Comparison of ENCODE assay signal across 1 cellular context in the genomic region with DNA sequence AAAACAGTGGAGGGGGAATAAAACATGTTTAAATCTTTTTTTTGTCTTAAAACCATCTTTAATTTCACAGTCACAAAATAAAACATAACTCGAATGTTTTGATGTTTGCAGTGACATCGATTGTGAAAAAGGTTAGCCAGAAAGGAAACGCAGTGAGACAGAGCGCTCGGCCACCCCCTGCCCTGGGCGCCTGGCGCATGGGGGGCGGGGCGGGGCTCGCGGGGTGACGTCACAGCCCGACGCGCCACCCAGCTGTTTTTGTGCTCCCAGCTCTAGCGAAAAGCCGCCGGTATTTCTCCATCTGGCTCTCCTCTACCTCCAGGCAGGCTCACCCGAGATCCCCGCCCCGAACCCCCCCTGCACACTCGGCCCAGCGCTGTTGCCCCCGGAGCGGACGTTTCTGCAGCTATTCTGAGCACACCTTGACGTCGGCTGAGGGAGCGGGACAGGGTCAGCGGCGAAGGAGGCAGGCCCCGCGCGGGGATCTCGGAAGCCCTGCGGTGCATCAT.
TF ChIP-seq lines count a peak whose summit lies in the region.

A gene (plus strand): TSS at position 255 of the 509 bp plus-strand sequence. CDS start 253 bp downstream, at position 508.

TF ChIP-seq in K562, 482 proteins besides CTCF, POLR2A, EP300 and RAD21 (continued from another document and continues in another):
- no peak for TF ChIP-seq PML (IDR thresholded peaks at IDR 0.05; ENCODE audit: low read length)
- TF ChIP-seq, protein P1, sequence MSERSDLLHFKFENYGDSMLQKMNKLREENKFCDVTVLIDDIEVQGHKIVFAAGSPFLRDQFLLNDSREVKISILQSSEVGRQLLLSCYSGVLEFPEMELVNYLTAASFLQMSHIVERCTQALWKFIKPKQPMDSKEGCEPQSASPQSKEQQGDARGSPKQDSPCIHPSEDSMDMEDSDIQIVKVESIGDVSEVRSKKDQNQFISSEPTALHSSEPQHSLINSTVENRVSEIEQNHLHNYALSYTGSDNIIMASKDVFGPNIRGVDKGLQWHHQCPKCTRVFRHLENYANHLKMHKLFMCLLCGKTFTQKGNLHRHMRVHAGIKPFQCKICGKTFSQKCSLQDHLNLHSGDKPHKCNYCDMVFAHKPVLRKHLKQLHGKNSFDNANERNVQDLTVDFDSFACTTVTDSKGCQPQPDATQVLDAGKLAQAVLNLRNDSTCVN (CRISPR knock-in tag; IDR thresholded peaks at IDR 0.05): no peak
- TF ChIP-seq, protein P2, sequence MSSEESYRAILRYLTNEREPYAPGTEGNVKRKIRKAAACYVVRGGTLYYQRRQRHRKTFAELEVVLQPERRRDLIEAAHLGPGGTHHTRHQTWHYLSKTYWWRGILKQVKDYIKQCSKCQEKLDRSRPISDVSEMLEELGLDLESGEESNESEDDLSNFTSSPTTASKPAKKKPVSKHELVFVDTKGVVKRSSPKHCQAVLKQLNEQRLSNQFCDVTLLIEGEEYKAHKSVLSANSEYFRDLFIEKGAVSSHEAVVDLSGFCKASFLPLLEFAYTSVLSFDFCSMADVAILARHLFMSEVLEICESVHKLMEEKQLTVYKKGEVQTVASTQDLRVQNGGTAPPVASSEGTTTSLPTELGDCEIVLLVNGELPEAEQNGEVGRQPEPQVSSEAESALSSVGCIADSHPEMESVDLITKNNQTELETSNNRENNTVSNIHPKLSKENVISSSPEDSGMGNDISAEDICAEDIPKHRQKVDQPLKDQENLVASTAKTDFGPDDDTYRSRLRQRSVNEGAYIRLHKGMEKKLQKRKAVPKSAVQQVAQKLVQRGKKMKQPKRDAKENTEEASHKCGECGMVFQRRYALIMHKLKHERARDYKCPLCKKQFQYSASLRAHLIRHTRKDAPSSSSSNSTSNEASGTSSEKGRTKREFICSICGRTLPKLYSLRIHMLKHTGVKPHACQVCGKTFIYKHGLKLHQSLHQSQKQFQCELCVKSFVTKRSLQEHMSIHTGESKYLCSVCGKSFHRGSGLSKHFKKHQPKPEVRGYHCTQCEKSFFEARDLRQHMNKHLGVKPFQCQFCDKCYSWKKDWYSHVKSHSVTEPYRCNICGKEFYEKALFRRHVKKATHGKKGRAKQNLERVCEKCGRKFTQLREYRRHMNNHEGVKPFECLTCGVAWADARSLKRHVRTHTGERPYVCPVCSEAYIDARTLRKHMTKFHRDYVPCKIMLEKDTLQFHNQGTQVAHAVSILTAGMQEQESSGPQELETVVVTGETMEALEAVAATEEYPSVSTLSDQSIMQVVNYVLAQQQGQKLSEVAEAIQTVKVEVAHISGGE (CRISPR knock-in tag; IDR thresholded peaks at IDR 0.05): no peak
- TF ChIP-seq SP2 (IDR thresholded peaks at IDR 0.05; ENCODE audit: extremely low read depth, low read depth, low read length, poor library complexity, severe bottlenecking): no peak
- no peak for TF ChIP-seq ERF (CRISPR knock-in tag; IDR thresholded peaks at IDR 0.05)
- TF ChIP-seq CEBPG (CRISPR knock-in tag; IDR thresholded peaks at IDR 0.05): no peak
- TF ChIP-seq CEBPG (tag; conservative IDR thresholded peaks at IDR 0.05 in 1 of 2, IDR thresholded peaks at IDR 0.05 in 1 of 2): peak in 1 of 2 experiments; percentile 52; a peak in 2 of 4 replicates
- TF ChIP-seq, protein P3, sequence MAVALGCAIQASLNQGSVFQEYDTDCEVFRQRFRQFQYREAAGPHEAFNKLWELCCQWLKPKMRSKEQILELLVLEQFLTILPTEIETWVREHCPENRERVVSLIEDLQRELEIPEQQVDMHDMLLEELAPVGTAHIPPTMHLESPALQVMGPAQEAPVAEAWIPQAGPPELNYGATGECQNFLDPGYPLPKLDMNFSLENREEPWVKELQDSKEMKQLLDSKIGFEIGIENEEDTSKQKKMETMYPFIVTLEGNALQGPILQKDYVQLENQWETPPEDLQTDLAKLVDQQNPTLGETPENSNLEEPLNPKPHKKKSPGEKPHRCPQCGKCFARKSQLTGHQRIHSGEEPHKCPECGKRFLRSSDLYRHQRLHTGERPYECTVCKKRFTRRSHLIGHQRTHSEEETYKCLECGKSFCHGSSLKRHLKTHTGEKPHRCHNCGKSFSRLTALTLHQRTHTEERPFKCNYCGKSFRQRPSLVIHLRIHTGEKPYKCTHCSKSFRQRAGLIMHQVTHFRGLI (CRISPR knock-in tag; IDR thresholded peaks at IDR 0.05): no peak
- TF ChIP-seq, protein P4, sequence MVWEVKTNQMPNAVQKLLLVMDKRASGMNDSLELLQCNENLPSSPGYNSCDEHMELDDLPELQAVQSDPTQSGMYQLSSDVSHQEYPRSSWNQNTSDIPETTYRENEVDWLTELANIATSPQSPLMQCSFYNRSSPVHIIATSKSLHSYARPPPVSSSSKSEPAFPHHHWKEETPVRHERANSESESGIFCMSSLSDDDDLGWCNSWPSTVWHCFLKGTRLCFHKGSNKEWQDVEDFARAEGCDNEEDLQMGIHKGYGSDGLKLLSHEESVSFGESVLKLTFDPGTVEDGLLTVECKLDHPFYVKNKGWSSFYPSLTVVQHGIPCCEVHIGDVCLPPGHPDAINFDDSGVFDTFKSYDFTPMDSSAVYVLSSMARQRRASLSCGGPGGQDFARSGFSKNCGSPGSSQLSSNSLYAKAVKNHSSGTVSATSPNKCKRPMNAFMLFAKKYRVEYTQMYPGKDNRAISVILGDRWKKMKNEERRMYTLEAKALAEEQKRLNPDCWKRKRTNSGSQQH (CRISPR knock-in tag; IDR thresholded peaks at IDR 0.05): no peak
- no peak for TF ChIP-seq RBM14 (IDR thresholded peaks at IDR 0.05; ENCODE audit: borderline replicate concordance, insufficient read depth, low read depth, low read length)
- no peak for TF ChIP-seq ZNF311 (CRISPR knock-in tag; IDR thresholded peaks at IDR 0.05)
- no peak for TF ChIP-seq ZNF586 (CRISPR knock-in tag; conservative IDR thresholded peaks at IDR 0.05)
- TF ChIP-seq FOXP1 (CRISPR knock-in tag; IDR thresholded peaks at IDR 0.05): no peak
- TF ChIP-seq, protein P5, sequence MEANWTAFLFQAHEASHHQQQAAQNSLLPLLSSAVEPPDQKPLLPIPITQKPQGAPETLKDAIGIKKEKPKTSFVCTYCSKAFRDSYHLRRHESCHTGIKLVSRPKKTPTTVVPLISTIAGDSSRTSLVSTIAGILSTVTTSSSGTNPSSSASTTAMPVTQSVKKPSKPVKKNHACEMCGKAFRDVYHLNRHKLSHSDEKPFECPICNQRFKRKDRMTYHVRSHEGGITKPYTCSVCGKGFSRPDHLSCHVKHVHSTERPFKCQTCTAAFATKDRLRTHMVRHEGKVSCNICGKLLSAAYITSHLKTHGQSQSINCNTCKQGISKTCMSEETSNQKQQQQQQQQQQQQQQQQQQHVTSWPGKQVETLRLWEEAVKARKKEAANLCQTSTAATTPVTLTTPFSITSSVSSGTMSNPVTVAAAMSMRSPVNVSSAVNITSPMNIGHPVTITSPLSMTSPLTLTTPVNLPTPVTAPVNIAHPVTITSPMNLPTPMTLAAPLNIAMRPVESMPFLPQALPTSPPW (CRISPR knock-in tag; IDR thresholded peaks at IDR 0.05): peak; percentile 81
- peak; percentile 54 for TF ChIP-seq CREB1 (IDR thresholded peaks at IDR 0.05)
- peak; percentile 78 for TF ChIP-seq CREB1 (CRISPR knock-in tag; IDR thresholded peaks at IDR 0.05)
- no peak for TF ChIP-seq HOXB6 (CRISPR knock-in tag; IDR thresholded peaks at IDR 0.05; ENCODE audit: borderline replicate concordance)
- no peak for TF ChIP-seq PTRF (tag; IDR thresholded peaks at IDR 0.05)
- no peak for TF ChIP-seq CBFA2T3 (IDR thresholded peaks at IDR 0.05)
- TF ChIP-seq, protein P6, sequence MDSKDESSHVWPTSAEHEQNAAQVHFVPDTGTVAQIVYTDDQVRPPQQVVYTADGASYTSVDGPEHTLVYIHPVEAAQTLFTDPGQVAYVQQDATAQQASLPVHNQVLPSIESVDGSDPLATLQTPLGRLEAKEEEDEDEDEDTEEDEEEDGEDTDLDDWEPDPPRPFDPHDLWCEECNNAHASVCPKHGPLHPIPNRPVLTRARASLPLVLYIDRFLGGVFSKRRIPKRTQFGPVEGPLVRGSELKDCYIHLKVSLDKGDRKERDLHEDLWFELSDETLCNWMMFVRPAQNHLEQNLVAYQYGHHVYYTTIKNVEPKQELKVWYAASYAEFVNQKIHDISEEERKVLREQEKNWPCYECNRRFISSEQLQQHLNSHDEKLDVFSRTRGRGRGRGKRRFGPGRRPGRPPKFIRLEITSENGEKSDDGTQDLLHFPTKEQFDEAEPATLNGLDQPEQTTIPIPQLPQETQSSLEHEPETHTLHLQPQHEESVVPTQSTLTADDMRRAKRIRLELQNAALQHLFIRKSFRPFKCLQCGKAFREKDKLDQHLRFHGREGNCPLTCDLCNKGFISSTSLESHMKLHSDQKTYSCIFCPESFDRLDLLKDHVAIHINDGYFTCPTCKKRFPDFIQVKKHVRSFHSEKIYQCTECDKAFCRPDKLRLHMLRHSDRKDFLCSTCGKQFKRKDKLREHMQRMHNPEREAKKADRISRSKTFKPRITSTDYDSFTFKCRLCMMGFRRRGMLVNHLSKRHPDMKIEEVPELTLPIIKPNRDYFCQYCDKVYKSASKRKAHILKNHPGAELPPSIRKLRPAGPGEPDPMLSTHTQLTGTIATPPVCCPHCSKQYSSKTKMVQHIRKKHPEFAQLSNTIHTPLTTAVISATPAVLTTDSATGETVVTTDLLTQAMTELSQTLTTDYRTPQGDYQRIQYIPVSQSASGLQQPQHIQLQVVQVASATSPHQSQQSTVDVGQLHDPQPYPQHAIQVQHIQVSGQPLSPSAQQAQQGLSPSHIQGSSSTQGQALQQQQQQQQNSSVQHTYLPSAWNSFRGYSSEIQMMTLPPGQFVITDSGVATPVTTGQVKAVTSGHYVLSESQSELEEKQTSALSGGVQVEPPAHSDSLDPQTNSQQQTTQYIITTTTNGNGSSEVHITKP (IDR thresholded peaks at IDR 0.05; ENCODE audit: partially characterized antibody): peak; percentile 96
- no peak for TF ChIP-seq SMARCC2 (IDR thresholded peaks at IDR 0.05; ENCODE audit: low read depth)
- no peak for TF ChIP-seq SRF (CRISPR knock-in tag; IDR thresholded peaks at IDR 0.05)
- TF ChIP-seq ZNF23 (CRISPR knock-in tag; IDR thresholded peaks at IDR 0.05): no peak
- TF ChIP-seq, protein P7, sequence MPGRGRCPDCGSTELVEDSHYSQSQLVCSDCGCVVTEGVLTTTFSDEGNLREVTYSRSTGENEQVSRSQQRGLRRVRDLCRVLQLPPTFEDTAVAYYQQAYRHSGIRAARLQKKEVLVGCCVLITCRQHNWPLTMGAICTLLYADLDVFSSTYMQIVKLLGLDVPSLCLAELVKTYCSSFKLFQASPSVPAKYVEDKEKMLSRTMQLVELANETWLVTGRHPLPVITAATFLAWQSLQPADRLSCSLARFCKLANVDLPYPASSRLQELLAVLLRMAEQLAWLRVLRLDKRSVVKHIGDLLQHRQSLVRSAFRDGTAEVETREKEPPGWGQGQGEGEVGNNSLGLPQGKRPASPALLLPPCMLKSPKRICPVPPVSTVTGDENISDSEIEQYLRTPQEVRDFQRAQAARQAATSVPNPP (IDR thresholded peaks at IDR 0.05; ENCODE audit: borderline replicate concordance, insufficient read depth, insufficient read length): no peak
- TF ChIP-seq, protein P8, sequence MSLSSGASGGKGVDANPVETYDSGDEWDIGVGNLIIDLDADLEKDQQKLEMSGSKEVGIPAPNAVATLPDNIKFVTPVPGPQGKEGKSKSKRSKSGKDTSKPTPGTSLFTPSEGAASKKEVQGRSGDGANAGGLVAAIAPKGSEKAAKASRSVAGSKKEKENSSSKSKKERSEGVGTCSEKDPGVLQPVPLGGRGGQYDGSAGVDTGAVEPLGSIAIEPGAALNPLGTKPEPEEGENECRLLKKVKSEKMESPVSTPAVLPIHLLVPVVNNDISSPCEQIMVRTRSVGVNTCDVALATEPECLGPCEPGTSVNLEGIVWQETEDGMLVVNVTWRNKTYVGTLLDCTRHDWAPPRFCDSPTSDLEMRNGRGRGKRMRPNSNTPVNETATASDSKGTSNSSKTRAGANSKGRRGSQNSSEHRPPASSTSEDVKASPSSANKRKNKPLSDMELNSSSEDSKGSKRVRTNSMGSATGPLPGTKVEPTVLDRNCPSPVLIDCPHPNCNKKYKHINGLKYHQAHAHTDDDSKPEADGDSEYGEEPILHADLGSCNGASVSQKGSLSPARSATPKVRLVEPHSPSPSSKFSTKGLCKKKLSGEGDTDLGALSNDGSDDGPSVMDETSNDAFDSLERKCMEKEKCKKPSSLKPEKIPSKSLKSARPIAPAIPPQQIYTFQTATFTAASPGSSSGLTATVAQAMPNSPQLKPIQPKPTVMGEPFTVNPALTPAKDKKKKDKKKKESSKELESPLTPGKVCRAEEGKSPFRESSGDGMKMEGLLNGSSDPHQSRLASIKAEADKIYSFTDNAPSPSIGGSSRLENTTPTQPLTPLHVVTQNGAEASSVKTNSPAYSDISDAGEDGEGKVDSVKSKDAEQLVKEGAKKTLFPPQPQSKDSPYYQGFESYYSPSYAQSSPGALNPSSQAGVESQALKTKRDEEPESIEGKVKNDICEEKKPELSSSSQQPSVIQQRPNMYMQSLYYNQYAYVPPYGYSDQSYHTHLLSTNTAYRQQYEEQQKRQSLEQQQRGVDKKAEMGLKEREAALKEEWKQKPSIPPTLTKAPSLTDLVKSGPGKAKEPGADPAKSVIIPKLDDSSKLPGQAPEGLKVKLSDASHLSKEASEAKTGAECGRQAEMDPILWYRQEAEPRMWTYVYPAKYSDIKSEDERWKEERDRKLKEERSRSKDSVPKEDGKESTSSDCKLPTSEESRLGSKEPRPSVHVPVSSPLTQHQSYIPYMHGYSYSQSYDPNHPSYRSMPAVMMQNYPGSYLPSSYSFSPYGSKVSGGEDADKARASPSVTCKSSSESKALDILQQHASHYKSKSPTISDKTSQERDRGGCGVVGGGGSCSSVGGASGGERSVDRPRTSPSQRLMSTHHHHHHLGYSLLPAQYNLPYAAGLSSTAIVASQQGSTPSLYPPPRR (CRISPR knock-in tag; IDR thresholded peaks at IDR 0.05; ENCODE audit: borderline replicate concordance): no peak
- TF ChIP-seq TBL1XR1 (IDR thresholded peaks at IDR 0.05; ENCODE audit: low read length in 2 of 2): no peak
- TF ChIP-seq ZC3H8 (IDR thresholded peaks at IDR 0.05): no peak
- TF ChIP-seq, protein P9, sequence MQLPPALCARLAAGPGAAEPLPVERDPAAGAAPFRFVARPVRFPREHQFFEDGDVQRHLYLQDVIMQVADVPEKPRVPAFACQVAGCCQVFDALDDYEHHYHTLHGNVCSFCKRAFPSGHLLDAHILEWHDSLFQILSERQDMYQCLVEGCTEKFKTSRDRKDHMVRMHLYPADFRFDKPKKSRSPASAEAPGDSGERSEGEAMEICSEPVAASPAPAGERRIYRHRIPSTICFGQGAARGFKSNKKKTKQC (CRISPR knock-in tag; IDR thresholded peaks at IDR 0.05): no peak
- TF ChIP-seq, protein P10, sequence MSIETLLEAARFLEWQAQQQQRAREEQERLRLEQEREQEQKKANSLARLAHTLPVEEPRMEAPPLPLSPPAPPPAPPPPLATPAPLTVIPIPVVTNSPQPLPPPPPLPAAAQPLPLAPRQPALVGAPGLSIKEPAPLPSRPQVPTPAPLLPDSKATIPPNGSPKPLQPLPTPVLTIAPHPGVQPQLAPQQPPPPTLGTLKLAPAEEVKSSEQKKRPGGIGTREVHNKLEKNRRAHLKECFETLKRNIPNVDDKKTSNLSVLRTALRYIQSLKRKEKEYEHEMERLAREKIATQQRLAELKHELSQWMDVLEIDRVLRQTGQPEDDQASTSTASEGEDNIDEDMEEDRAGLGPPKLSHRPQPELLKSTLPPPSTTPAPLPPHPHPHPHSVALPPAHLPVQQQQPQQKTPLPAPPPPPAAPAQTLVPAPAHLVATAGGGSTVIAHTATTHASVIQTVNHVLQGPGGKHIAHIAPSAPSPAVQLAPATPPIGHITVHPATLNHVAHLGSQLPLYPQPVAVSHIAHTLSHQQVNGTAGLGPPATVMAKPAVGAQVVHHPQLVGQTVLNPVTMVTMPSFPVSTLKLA (conservative IDR thresholded peaks at IDR 0.05): peak; percentile 56 to 57
- no peak for TF ChIP-seq NR4A1 (CRISPR knock-in tag; IDR thresholded peaks at IDR 0.05)
- no peak for TF ChIP-seq NR4A1 (tag; IDR thresholded peaks at IDR 0.05)
- no peak for TF ChIP-seq FOXM1 (IDR thresholded peaks at IDR 0.05; ENCODE audit: low read depth)
- no peak for TF ChIP-seq FOXM1 (CRISPR knock-in tag; IDR thresholded peaks at IDR 0.05; ENCODE audit: low read depth)
- no peak for TF ChIP-seq RBM15 (IDR thresholded peaks at IDR 0.05; ENCODE audit: insufficient read depth, low read length)
- TF ChIP-seq RFX5 (IDR thresholded peaks at IDR 0.05; ENCODE audit: low read depth, low read length): no peak
- TF ChIP-seq SPI1 (IDR thresholded peaks at IDR 0.05; ENCODE audit: borderline replicate concordance, low read depth, low read length): no peak
